ENCODE assay signal across 9 cellular contexts in the genomic region with DNA sequence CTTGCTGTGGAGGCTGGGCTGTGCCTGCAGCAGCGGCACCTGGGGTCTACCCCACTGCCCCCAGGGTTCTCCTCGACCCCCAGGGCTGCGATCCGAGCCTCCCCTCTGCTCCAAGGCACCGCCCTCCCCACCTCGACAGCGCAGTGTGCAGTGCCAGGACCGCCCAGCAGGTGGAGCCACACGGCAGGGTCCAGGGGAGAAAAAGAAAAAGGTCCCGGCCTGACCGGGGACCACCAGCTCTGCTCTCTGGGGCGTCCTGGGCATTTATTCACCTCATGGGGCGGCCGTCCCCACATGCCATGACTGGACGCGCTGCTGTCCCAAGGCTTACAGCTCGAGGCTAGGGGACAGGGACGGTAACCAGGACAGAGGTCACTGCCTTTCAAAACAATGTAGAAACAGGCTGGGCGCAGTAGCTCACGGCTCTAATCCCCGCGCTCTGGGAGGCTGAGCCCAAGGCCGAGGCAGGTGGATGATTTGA. TPM values are rescaled to one million over a fixed set of nuclear protein-coding genes. Genes with fewer than 3 reads are reported as not detected.
DNase-seq lines count a peak whose midpoint lies in the region; FAIRE-seq and TF ChIP-seq lines count a peak whose summit lies in the region.
"Had no signal": no experiment of that assay in that cellular context is flagged by ENCODE, and none has a peak within 500 bp of the region (broad histone marks: within the 10 kb centered on the region; RNA-seq: fewer than 3 reads in every experiment).

No MANE protein-coding gene starts in this region.

- H3K4me3 ChIP-seq in astrocyte (ENCODE audit: insufficient read depth, low read depth, low read length) (no peak overlapping the region), kidney epithelial cell (ENCODE audit: low read depth, low read length) (no peak overlapping the region)

- H3K36me3 ChIP-seq in astrocyte (ENCODE audit: insufficient read depth, low read length) (no peaks in the 10 kb centered on the region), kidney epithelial cell (ENCODE audit: control insufficient read depth, insufficient read depth, low read length) (peaks cover 1% of the 10 kb centered on the region)

- in situ Hi-C loops in SK-MEL-5 (cut with HindIII; ENCODE audit: low pct_unique_long_range_greater_than_20kb, low sequenced_read_pairs) = no loop called here

- H3K9me3 Mint-ChIP-seq in astrocyte (ENCODE audit: unreplicated experiment) = no peaks in the 10 kb centered on the region

- H3K4me3 Mint-ChIP-seq in astrocyte (ENCODE audit: unreplicated experiment) = no peak overlapping the region

- peak; percentile 75 for DNase-seq in DMS 273 (lab: John Stamatoyannopoulos, UW; ENCODE audit: unreplicated experiment)
- DNase-seq in DMS 273 treated with DMSO at 0.1 percent for 48 hours (lab: John Stamatoyannopoulos, UW) = no peak
- DNase-seq in SK-MEL-5 (ENCODE audit: low read depth, low spot score) = peak; percentile 47
- no peak for DNase-seq in astrocyte (ENCODE audit: low read depth)
- DNase-seq in kidney epithelial cell (ENCODE audit: low read depth) = no peak
- DNase-seq in stimulated activated CD8-positive, alpha-beta memory T cell treated with anti-CD3 and anti-CD28 coated beads, Interleukin-4, amount 100 ng/mL, for 48 hours = peak; percentile 89
- DNase-seq in NCI-H2081 (lab: John Stamatoyannopoulos, UW) = no peak
- DNase-seq in dedifferentiated amniotic fluid mesenchymal stem cell (ENCODE audit: extremely low spot score) = no peak

- H3K27ac Mint-ChIP-seq in astrocyte (ENCODE audit: unreplicated experiment) = no peak overlapping the region

- H3K27me3 ChIP-seq in astrocyte (ENCODE audit: insufficient read depth, low read length) (no peaks in the 10 kb centered on the region), kidney epithelial cell (ENCODE audit: control insufficient read depth, insufficient read depth, low read length) (no peaks in the 10 kb centered on the region)

- no peaks in the 10 kb centered on the region for H3K9me3 ChIP-seq in astrocyte (ENCODE audit: insufficient read depth, low read depth, low read length)

- no peak for FAIRE-seq in astrocyte (lab: Jason Lieb, UNC)
- FAIRE-seq: A204.1 had no signal

- no peak overlapping the region for H3K27ac ChIP-seq in astrocyte (ENCODE audit: low read depth, low read length)

- peak; percentile 66 for TF ChIP-seq CTCF in astrocyte (IDR thresholded peaks at IDR 0.05; ENCODE audit: insufficient read depth, low read depth, low read length)
- peak; percentile 99 for TF ChIP-seq CTCF in kidney epithelial cell (IDR thresholded peaks at IDR 0.05; ENCODE audit: insufficient read depth, low read length, poor library complexity, severe bottlenecking)

- H4K20me1 ChIP-seq in astrocyte (ENCODE audit: insufficient read depth, low read length) = peaks cover 98% of the 10 kb centered on the region

- H3K27me3 Mint-ChIP-seq in astrocyte (ENCODE audit: low read depth, unreplicated experiment) = no peaks in the 10 kb centered on the region

- H3K36me3 Mint-ChIP-seq in astrocyte (ENCODE audit: low read depth, unreplicated experiment) = peaks cover 3% of the 10 kb centered on the region

- H3K4me1 ChIP-seq in astrocyte (ENCODE audit: insufficient read depth, low read length) = no peaks in the 10 kb centered on the region

- H3K4me1 Mint-ChIP-seq in astrocyte (ENCODE audit: low read depth, unreplicated experiment) = peaks cover 8% of the 10 kb centered on the region

- no peak overlapping the region for H3K9ac ChIP-seq in astrocyte (ENCODE audit: low read length)

- peaks cover 94% of the 10 kb centered on the region for H3K79me2 ChIP-seq in astrocyte (ENCODE audit: insufficient read depth, low read length)

- H3K4me2 ChIP-seq in astrocyte (ENCODE audit: low read length) = no peak overlapping the region

- no peak overlapping the region for H2AFZ ChIP-seq in astrocyte (ENCODE audit: low read depth, low read length)

RNA-seq across cellular contexts. Expression of gene REXO1, which starts 10.6 kb away (rescaled TPM):
- 4.2 and 4.3 TPM in 2 replicates for total RNA-seq in SK-MEL-5 (2014; rRNA removed; shearing (Covaris generic))
- polyA plus RNA-seq in SK-MEL-5 (2015; cell fraction: cytosol; rRNA removed) = 35.1 and 41.3 TPM in 2 replicates
- 40.0 and 92.3 TPM in 2 replicates for polyA plus RNA-seq in SK-MEL-5 (2015; cell fraction: nucleus; rRNA removed)
- total RNA-seq in astrocyte = 35.5 and 36.2 TPM in 2 replicates
- total RNA-seq in kidney epithelial cell = 18.8 and 32.1 TPM in 2 replicates

RNA-seq across cellular contexts. Expression of gene ATP8B3, which starts 25.6 kb away (rescaled TPM):
- 1.4 and 2.0 TPM in 2 replicates for total RNA-seq in SK-MEL-5 (2014; rRNA removed; shearing (Covaris generic))
- 4.8 and 5.1 TPM in 2 replicates for polyA plus RNA-seq in SK-MEL-5 (2015; cell fraction: cytosol; rRNA removed)
- 2.8 and 4.2 TPM in 2 replicates for polyA plus RNA-seq in SK-MEL-5 (2015; cell fraction: nucleus; rRNA removed)
- total RNA-seq in astrocyte = 3.0 and 4.4 TPM in 2 replicates
- total RNA-seq in kidney epithelial cell = 0.96 TPM in 2 replicates

RNA-seq across cellular contexts. Expression of gene KLF16, which starts 25.7 kb away (rescaled TPM):
- total RNA-seq in SK-MEL-5 (2014; rRNA removed; shearing (Covaris generic)) = 7.1 and 10.0 TPM in 2 replicates
- polyA plus RNA-seq in SK-MEL-5 (2015; cell fraction: cytosol; rRNA removed) = 32.0 and 38.4 TPM in 2 replicates
- 14.7 and 16.9 TPM in 2 replicates for polyA plus RNA-seq in SK-MEL-5 (2015; cell fraction: nucleus; rRNA removed)
- 52.4 and 58.1 TPM in 2 replicates for total RNA-seq in astrocyte
- 11.4 and 15.3 TPM in 2 replicates for total RNA-seq in kidney epithelial cell

RNA-seq across cellular contexts. Expression of gene ABHD17A, which starts 47.6 kb away (rescaled TPM):
- total RNA-seq in SK-MEL-5 (2014; rRNA removed; shearing (Covaris generic)) = 48.0 and 49.7 TPM in 2 replicates
- polyA plus RNA-seq in SK-MEL-5 (2015; cell fraction: cytosol; rRNA removed) = 57.6 and 63.6 TPM in 2 replicates
- 148 and 178 TPM in 2 replicates for polyA plus RNA-seq in SK-MEL-5 (2015; cell fraction: nucleus; rRNA removed)
- total RNA-seq in astrocyte (56.7 and 61.4 TPM in 2 replicates), kidney epithelial cell (54.1 and 66.7 TPM in 2 replicates)

Comparison
In these comparisons a context has a peak if more than half of its experiments do, and no peak if none do; other contexts are left out.
1. DNase-seq: peak in DMS 273 (single experiment), SK-MEL-5 (single experiment) and stimulated activated CD8-positive, alpha-beta memory T cell treated with anti-CD3 and anti-CD28 coated beads, Interleukin-4, amount 100 ng/mL, for 48 hours (single experiment); none in DMS 273 treated with DMSO at 0.1 percent for 48 hours (single experiment), astrocyte (single experiment), kidney epithelial cell (single experiment), NCI-H2081 (0 of 2) and dedifferentiated amniotic fluid mesenchymal stem cell (single experiment).